In genomic region chr17:30336369-30337171, GRCh38 we compare ENCODE assay signal across 8 cellular contexts. TPM values are rescaled to one million over a fixed set of nuclear protein-coding genes. Genes with fewer than 3 reads are reported as not detected.
DNase-seq lines count a peak whose midpoint lies in the region; ATAC-seq and FAIRE-seq lines count a peak whose summit lies in the region.

No MANE protein-coding gene starts in this region.

- no peaks in the 10 kb centered on the region for H3K79me1 ChIP-seq in neuronal stem cell (ENCODE audit: low read depth, low read length)

- no peak overlapping the region for H3K4me2 ChIP-seq in neuronal stem cell (ENCODE audit: insufficient read depth, low read length, poor library complexity, severe bottlenecking)

- H3K27me3 ChIP-seq in neuronal stem cell (ENCODE audit: control insufficient read depth in 3 of 3, insufficient read depth in 3 of 3, low read depth in 1 of 3, low read length in 3 of 3) = no peaks in the 10 kb centered on the region

- DNase-seq in AG08395 (ENCODE audit: low spot score) (peak; percentile 28), GM19239 (ENCODE audit: insufficient read length, low spot score) (peak; percentile 15), NCI-H446 treated with DMSO at 0.1 percent for 48 hours (lab: John Stamatoyannopoulos, UW) (peak; percentile 67), neuronal stem cell (ENCODE audit: low spot score) (peak; percentile 29), T1000 (lab: John Stamatoyannopoulos, UW) (no peak)
- peak; percentile 73 for DNase-seq in activated CD4-positive, alpha-beta T cell treated with anti-CD3 and anti-CD28 coated beads for 48 hours
- DNase-seq in effector CD4-positive, alpha-beta T cell = peak; percentile 46

- H3K27ac ChIP-seq in neuronal stem cell (replicated peaks; ENCODE audit: low read length) = no peak overlapping the region

- H2BK12ac ChIP-seq in neuronal stem cell (ENCODE audit: low read length) = no peak overlapping the region

- no peak overlapping the region for H2AFZ ChIP-seq in neuronal stem cell (ENCODE audit: low read length)

- H3K4me3 ChIP-seq in neuronal stem cell (ENCODE audit: low read length in 2 of 2) = no peak overlapping the region

- H4K8ac ChIP-seq in neuronal stem cell (ENCODE audit: low read depth, low read length) = no peak overlapping the region

- no peak overlapping the region for H3K14ac ChIP-seq in neuronal stem cell (ENCODE audit: low read length)

- ATAC-seq in GM21717 (IDR thresholded peaks at IDR 0.05; ENCODE audit: unreplicated experiment) = no peak

- H3K36me3 ChIP-seq in neuronal stem cell (replicated peaks in 1 of 2; ENCODE audit: control insufficient read depth in 2 of 2, insufficient read depth in 2 of 2, low read length in 2 of 2) = no peaks in the 10 kb centered on the region

- no peak overlapping the region for H3K23ac ChIP-seq in neuronal stem cell (ENCODE audit: low read depth, low read length, poor library complexity)

- no peak overlapping the region for H4K91ac ChIP-seq in neuronal stem cell (ENCODE audit: low read depth, low read length, poor library complexity)

- no peak overlapping the region for H2BK120ac ChIP-seq in neuronal stem cell (ENCODE audit: low read depth, low read length)

- H3K4ac ChIP-seq in neuronal stem cell (ENCODE audit: low read length) = no peak overlapping the region

- no peak overlapping the region for H3K18ac ChIP-seq in neuronal stem cell (ENCODE audit: low read length)

- no peak overlapping the region for H2AK5ac ChIP-seq in neuronal stem cell (ENCODE audit: low read depth, low read length)

- peak overlapping the region; percentile 31 for H2BK15ac ChIP-seq in neuronal stem cell (ENCODE audit: low read length)

- WGBS in neuronal stem cell (ENCODE audit: extremely low coverage in 2 of 2, insufficient read length in 2 of 2, insufficient replicate concordance in 1 of 2), 2 donors = no CpG with 5 or more reads among the region's 8 CpGs

- FAIRE-seq in GM19239 (lab: Jason Lieb, UNC) = peak; percentile 87

- no peaks in the 10 kb centered on the region for H3K9me3 ChIP-seq in neuronal stem cell (replicated peaks in 1 of 2; ENCODE audit: control insufficient read depth in 2 of 2, insufficient read depth in 1 of 2, low read depth in 1 of 2, low read length in 2 of 2)

- no peak overlapping the region for H2BK5ac ChIP-seq in neuronal stem cell (ENCODE audit: low read length)

- no peak overlapping the region for H3K9ac ChIP-seq in neuronal stem cell (ENCODE audit: low read depth, low read length, poor library complexity)

- H3K4me1 ChIP-seq in neuronal stem cell (ENCODE audit: control insufficient read depth in 2 of 2, insufficient read depth in 1 of 2, low read depth in 1 of 2, low read length in 2 of 2) = peaks cover 4 to 5% of the 10 kb centered on the region in 2 donors

RNA-seq across cellular contexts. Expression of gene TMIGD1, which starts 2.7 kb away (rescaled TPM):
- not detected for polyA plus RNA-seq in neuronal stem cell (2013, experiment 1 of 2)
- not detected for polyA plus RNA-seq in neuronal stem cell (2013, experiment 2 of 2)

RNA-seq across cellular contexts. Expression of gene CPD, which starts 42.2 kb away (rescaled TPM):
- 19.4 TPM for polyA plus RNA-seq in neuronal stem cell (2013, experiment 1 of 2)
- polyA plus RNA-seq in neuronal stem cell (2013, experiment 2 of 2) = 19.5 TPM

RNA-seq across cellular contexts. Expression of gene BLMH, which starts 44.8 kb away (rescaled TPM):
- 63.0 TPM for polyA plus RNA-seq in neuronal stem cell (2013, experiment 1 of 2)
- 62.7 TPM for polyA plus RNA-seq in neuronal stem cell (2013, experiment 2 of 2)
